Comparison of ENCODE assay signal across 8 cellular contexts in genomic region chr7:87344446-87344845, GRCh38. TPM values are rescaled to one million over a fixed set of nuclear protein-coding genes. Genes with fewer than 3 reads are reported as not detected.
A peak's percentile ranks its signal among the peaks of the same experiment; 100 is the strongest.
DNase-seq lines count a peak whose midpoint lies in the region; ATAC-seq lines count a peak whose summit lies in the region.

No MANE protein-coding gene starts in this region.

- POLR2A ChIA-PET in T-cell (lab: Charles Lee), result interaction anchor here in 1 of 2 donors (0.7 kb wide), 1 partner anchor 147 kb away, joined by 5 read pairs; no protein-coding TSS in a partner anchor

- peaks cover 36% of the 10 kb centered on the region for H3K36me3 Mint-ChIP-seq in T-cell

- H3K4me1 ChIP-seq in skeletal muscle tissue (ENCODE audit: control insufficient read depth in 3 of 3, insufficient read depth in 3 of 3, low read length in 3 of 3), result peaks cover 2 to 19% (median 17%) of the 10 kb centered on the region in 3 donors

- H3K4me3 Mint-ChIP-seq in T-cell, result peak overlapping the region; percentile 93 to 98 (median 97)

- H3K9me3 ChIP-seq in skeletal muscle tissue (ENCODE audit: control insufficient read depth in 3 of 3, low read length in 3 of 3), result no peaks in the 10 kb centered on the region

- DNase-seq in H7, result no peak
- no peak for DNase-seq in T-cell
- DNase-seq in fibroblast of peridontal ligament (ENCODE audit: extremely low read depth), result peak; percentile 18
- no peak for DNase-seq in activated CD8-positive, alpha-beta memory T cell treated with anti-CD3 and anti-CD28 coated beads, Interleukin-2, amount 50 U/mL, for 4 hours
- no peak for DNase-seq in NCI-H1105 treated with DMSO at 0.1 percent for 48 hours (lab: John Stamatoyannopoulos, UW)
- no peak for DNase-seq in NCI-H187 treated with DMSO at 0.1 percent for 48 hours (lab: John Stamatoyannopoulos, UW)

- no peaks in the 10 kb centered on the region for H3K9me3 Mint-ChIP-seq in T-cell

- peaks cover 44 to 57% (median 52%) of the 10 kb centered on the region in 3 donors for H3K4me1 Mint-ChIP-seq in T-cell

- H3K27ac ChIP-seq in skeletal muscle tissue (ENCODE audit: low read depth, low read length), result no peak overlapping the region

- H3K27me3 Mint-ChIP-seq in T-cell, result no peaks in the 10 kb centered on the region

- peaks cover 5% of the 10 kb centered on the region; the same call in 1 of the 2 replicates for H3K27me3 ChIP-seq in H7 (ENCODE audit: control insufficient read depth, insufficient read depth, low read length)
- no peaks in the 10 kb centered on the region for H3K27me3 ChIP-seq in skeletal muscle tissue (ENCODE audit: control insufficient read depth in 3 of 3, insufficient read depth in 3 of 3, low read length in 3 of 3)

- no peaks in the 10 kb centered on the region for H3K36me3 ChIP-seq in H7 (replicated peaks; ENCODE audit: control insufficient read depth, insufficient read depth, low read length)
- H3K36me3 ChIP-seq in skeletal muscle tissue (ENCODE audit: control insufficient read depth in 3 of 3, insufficient read depth in 3 of 3, low read length in 3 of 3), result peaks cover under 1 to 22% (median 2%) of the 10 kb centered on the region in 3 donors

- H3K9ac ChIP-seq in skeletal muscle tissue (ENCODE audit: low read depth in 1 of 3, low read length in 3 of 3), result peak overlapping the region in 2 of 3 donors; percentile 66 to 84

- CTCF ChIA-PET in T-cell (lab: Charles Lee), result interaction anchor here in 1 of 2 donors (1.2 kb wide), 1 partner anchor 27 kb away, joined by 3 read pairs; no protein-coding TSS in a partner anchor

- peak overlapping the region; percentile 91 to 98 for H3K27ac Mint-ChIP-seq in T-cell

- ATAC-seq in T-cell (replicated peaks in 1 of 4) (no peak), HG03135 (IDR thresholded peaks at IDR 0.05; ENCODE audit: unreplicated experiment) (no peak)

- H3K4me3 ChIP-seq in H7 (ENCODE audit: insufficient read depth, low read depth, low read length) (peak overlapping the region; percentile 69; the same call in 1 of the 2 replicates), skeletal muscle tissue (ENCODE audit: low read length in 3 of 3) (peak overlapping the region in 2 of 3 donors; percentile 88 to 98)

RNA-seq across cellular contexts. Expression of gene CROT, which starts 1.0 kb away (rescaled TPM):
- 0.80 and 1.6 TPM in 2 replicates for total RNA-seq in H7 (2014; rRNA removed; shearing (Covaris generic))
- total RNA-seq in T-cell, result 10 to 100 TPM in 4 of 5 donors, 1 to 10 TPM in 1; 8.5 to 17.2 (median 11.8) TPM
- total RNA-seq in skeletal muscle tissue, result 14.6 TPM
